In the genomic region with DNA sequence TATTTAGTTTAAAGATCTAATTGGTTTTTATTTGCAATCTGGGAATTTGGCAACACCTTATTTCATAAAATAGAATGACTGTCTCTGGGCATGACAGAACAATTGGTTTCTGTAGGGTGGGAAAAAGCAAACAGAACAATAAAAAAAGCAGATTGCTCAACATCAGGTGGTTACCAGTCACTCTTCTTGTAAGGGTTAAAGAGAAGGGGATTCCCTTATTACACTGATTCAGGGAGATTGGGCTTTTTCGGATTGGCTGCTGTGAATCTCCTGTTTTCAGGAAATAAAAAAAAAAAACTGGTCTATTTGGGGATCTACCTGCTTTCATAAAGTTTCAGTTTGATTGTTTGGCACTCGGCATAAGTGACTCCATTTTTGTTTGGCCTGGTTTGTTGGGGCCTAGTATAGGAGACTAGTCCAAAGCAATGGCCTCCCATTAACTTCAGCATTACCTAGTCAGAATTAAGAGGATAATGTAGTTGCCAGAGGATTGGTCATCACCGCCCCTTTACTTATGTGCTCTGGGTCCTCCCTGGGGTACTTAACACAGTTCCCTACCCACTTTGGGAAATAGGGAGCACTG, we compare ENCODE assay signal across 1 cellular context.
TF ChIP-seq lines count a peak whose summit lies in the region.

No MANE protein-coding gene starts in this region.

TF ChIP-seq in GM12878, 131 proteins besides CTCF, POLR2A, EP300 and RAD21 (continued from another document):
- TF ChIP-seq ZNF384 (IDR thresholded peaks at IDR 0.05; ENCODE audit: borderline replicate concordance, low read depth, low read length) (0 out of 2 replicates have a peak, but pooled peaks have one; percentile 36), SMC3 (IDR thresholded peaks at IDR 0.05; ENCODE audit: borderline replicate concordance, low read length) (no peak), CBFB (IDR thresholded peaks at IDR 0.05; ENCODE audit: low read depth) (no peak), CBX3 (IDR thresholded peaks at IDR 0.05; ENCODE audit: borderline replicate concordance, low read depth) (no peak), HSF1 (IDR thresholded peaks at IDR 0.05; ENCODE audit: low read depth, low read length) (no peak), CHD4 (IDR thresholded peaks at IDR 0.05) (no peak), EGR1 (IDR thresholded peaks at IDR 0.05; ENCODE audit: borderline replicate concordance in 1 of 2, low read depth in 2 of 2, low read length in 2 of 2) (no peak), GATAD2B (conservative IDR thresholded peaks at IDR 0.05; ENCODE audit: low read depth) (no peak), ZBED1 (IDR thresholded peaks at IDR 0.05; ENCODE audit: borderline replicate concordance) (no peak), PML (IDR thresholded peaks at IDR 0.05; ENCODE audit: low read length) (no peak), TCF3 (IDR thresholded peaks at IDR 0.05; ENCODE audit: borderline replicate concordance, insufficient read depth, low read depth, low read length) (no peak), SRF (IDR thresholded peaks at IDR 0.05; ENCODE audit: low read depth in 2 of 2, low read length in 2 of 2) (no peak), RELA (IDR thresholded peaks at IDR 0.05; ENCODE audit: borderline replicate concordance, partially characterized antibody) (no peak), TBL1XR1 (IDR thresholded peaks at IDR 0.05; ENCODE audit: low read depth, low read length) (no peak), ZSCAN29 (IDR thresholded peaks at IDR 0.05) (no peak), CEBPB (IDR thresholded peaks at IDR 0.05; ENCODE audit: borderline replicate concordance in 1 of 2, low read depth in 2 of 2, low read length in 2 of 2) (peak in 1 of 2 experiments; percentile 41; a peak in 1 of 4 replicates), ZBTB4 (CRISPR knock-in tag; IDR thresholded peaks at IDR 0.05) (0 out of 2 replicates have a peak, but pooled peaks have one; percentile 65), MYC (IDR thresholded peaks at IDR 0.05; ENCODE audit: insufficient read depth, insufficient read length, insufficient replicate concordance, low read length, severe bottlenecking) (no peak), CBX5 (IDR thresholded peaks at IDR 0.05; ENCODE audit: low read depth) (no peak), PAX8 (IDR thresholded peaks at IDR 0.05) (no peak), GABPA (IDR thresholded peaks at IDR 0.05; ENCODE audit: low read depth) (no peak)
- TF ChIP-seq, protein P1, sequence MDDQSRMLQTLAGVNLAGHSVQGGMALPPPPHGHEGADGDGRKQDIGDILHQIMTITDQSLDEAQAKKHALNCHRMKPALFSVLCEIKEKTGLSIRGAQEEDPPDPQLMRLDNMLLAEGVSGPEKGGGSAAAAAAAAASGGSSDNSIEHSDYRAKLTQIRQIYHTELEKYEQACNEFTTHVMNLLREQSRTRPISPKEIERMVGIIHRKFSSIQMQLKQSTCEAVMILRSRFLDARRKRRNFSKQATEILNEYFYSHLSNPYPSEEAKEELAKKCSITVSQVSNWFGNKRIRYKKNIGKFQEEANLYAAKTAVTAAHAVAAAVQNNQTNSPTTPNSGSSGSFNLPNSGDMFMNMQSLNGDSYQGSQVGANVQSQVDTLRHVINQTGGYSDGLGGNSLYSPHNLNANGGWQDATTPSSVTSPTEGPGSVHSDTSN (IDR thresholded peaks at IDR 0.05; ENCODE audit: insufficient replicate concordance, low read depth, low read length), result no peak
- TF ChIP-seq, protein P2, sequence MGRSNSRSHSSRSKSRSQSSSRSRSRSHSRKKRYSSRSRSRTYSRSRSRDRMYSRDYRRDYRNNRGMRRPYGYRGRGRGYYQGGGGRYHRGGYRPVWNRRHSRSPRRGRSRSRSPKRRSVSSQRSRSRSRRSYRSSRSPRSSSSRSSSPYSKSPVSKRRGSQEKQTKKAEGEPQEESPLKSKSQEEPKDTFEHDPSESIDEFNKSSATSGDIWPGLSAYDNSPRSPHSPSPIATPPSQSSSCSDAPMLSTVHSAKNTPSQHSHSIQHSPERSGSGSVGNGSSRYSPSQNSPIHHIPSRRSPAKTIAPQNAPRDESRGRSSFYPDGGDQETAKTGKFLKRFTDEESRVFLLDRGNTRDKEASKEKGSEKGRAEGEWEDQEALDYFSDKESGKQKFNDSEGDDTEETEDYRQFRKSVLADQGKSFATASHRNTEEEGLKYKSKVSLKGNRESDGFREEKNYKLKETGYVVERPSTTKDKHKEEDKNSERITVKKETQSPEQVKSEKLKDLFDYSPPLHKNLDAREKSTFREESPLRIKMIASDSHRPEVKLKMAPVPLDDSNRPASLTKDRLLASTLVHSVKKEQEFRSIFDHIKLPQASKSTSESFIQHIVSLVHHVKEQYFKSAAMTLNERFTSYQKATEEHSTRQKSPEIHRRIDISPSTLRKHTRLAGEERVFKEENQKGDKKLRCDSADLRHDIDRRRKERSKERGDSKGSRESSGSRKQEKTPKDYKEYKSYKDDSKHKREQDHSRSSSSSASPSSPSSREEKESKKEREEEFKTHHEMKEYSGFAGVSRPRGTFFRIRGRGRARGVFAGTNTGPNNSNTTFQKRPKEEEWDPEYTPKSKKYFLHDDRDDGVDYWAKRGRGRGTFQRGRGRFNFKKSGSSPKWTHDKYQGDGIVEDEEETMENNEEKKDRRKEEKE (IDR thresholded peaks at IDR 0.05), result no peak
